In the genomic region with DNA sequence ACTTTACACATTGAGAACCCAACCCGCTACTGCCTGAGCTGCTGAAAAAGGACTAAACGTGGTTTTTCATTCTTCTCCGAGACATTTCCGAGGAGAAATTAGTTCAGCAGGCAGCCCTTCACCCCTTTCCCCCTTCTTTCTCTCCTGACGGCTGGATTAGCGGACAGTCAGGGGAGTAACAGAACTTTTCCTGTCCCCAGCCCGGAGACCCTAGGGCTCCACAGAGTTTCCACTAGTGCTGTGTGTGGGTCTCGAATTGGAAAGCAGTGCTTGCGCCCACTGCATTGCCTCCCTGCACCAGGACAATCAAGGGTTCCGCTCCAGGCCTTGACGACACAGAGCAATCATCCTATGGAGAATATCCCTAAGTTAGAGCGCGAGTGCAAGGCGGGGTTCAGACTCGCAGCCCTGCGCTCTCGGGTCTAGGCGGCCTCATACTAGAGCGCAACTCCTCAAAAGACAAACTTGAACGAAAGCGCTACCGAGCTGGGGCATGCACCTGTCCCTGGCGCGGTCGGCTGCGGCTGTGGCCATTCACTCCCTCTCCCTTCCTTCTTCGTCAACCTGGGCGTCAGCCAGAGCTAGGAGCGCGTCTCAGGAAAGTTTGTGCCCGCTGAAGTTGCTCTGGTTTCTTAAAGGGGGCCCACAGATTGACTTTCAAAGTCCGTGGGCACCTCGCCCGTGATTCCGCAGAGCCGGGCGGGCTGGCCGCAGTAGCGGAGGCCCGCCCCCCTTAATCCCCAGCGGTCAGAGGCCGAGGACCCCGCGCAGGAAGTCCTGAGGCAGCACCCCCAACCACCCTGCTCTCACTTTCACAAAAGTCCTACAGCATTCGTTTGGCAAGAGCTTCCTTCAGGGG, we compare ENCODE assay signal across 8 cellular contexts. TPM values are rescaled to one million over a fixed set of nuclear protein-coding genes. Genes with fewer than 3 reads are reported as not detected.
DNase-seq lines count a peak whose midpoint lies in the region; ATAC-seq and TF ChIP-seq lines count a peak whose summit lies in the region.

No MANE protein-coding gene starts in this region.

- H3K4me3 Mint-ChIP-seq in MCF 10A (ENCODE audit: unreplicated experiment), result peak overlapping the region; percentile 75

- H3K27me3 ChIP-seq in transverse colon, result peaks cover 90% of the 10 kb centered on the region

- H3K9me3 Mint-ChIP-seq in MCF 10A (ENCODE audit: unreplicated experiment), result no peaks in the 10 kb centered on the region

- TF ChIP-seq EP300 in transverse colon (IDR thresholded peaks at IDR 0.05; ENCODE audit: low read depth), result no peak

- H3K36me3 Mint-ChIP-seq in MCF 10A (ENCODE audit: insufficient read depth, unreplicated experiment), result no peaks in the 10 kb centered on the region

- DNase-seq in activated effector memory CD4-positive, alpha-beta T cell treated with anti-CD3 and anti-CD28 coated beads, Interleukin-2, amount 50 U/mL, for 16 hours, result peak; percentile 59
- no peak for DNase-seq in activated effector memory CD4-positive, alpha-beta T cell treated with Interleukin-2 at 50 U/mL for 16 hours
- DNase-seq in MCF 10A (ENCODE audit: unreplicated experiment) (no peak), left lobe of liver (ENCODE audit: low spot score) (no peak), transverse colon (peak; percentile 42), cortex of kidney (lab: John Stamatoyannopoulos, UW) (no peak), NCI-H2107 (lab: John Stamatoyannopoulos, UW) (no peak)

- TF ChIP-seq POLR2A in transverse colon (IDR thresholded peaks at IDR 0.05), result no peak

- H3K9me3 ChIP-seq in transverse colon, result no peaks in the 10 kb centered on the region

- H3K27me3 Mint-ChIP-seq in MCF 10A (ENCODE audit: insufficient read depth, unreplicated experiment), result no peaks in the 10 kb centered on the region

- no peak overlapping the region for H3K27ac Mint-ChIP-seq in MCF 10A (ENCODE audit: low read depth, unreplicated experiment)

- no peaks in the 10 kb centered on the region for H3K36me3 ChIP-seq in transverse colon

- intact Hi-C loops in MCF 10A (cut with micrococcal nuclease) (no loop called here), transverse colon (cut with DNase I; ENCODE audit: low total_unique reads) (loop anchor here (10.0 kb wide), 2 partner anchors 363 to 1593 kb away; no protein-coding TSS in a partner anchor)

- peaks cover 0 to 31% (median 23%) of the 10 kb centered on the region in 4 donors for H3K4me1 ChIP-seq in transverse colon

- POLR2A ChIA-PET in MCF 10A (lab: Yijun Ruan, JAX), result interaction anchor here (1.2 to 3.2 kb wide), 3 partner anchors 10 to 608 kb away, joined by 4 to 19 read pairs (median 5); no protein-coding TSS in a partner anchor

- peak overlapping the region; percentile 70 to 89 (median 78) for H3K27ac ChIP-seq in transverse colon

- CTCF ChIA-PET in MCF 10A (lab: Yijun Ruan, JAX), result interaction anchor here (0.6 to 2.0 kb wide), 7 partner anchors 9 to 857 kb away, joined by 3 to 9 read pairs (median 3); no protein-coding TSS in a partner anchor

- H3K4me1 Mint-ChIP-seq in MCF 10A (ENCODE audit: insufficient read depth, unreplicated experiment), result peaks cover 6% of the 10 kb centered on the region

- TF ChIP-seq CTCF in MCF 10A (IDR thresholded peaks at IDR 0.05; ENCODE audit: unreplicated experiment), result no peak
- no peak for TF ChIP-seq CTCF in transverse colon (IDR thresholded peaks at IDR 0.05)

- 16 to 38% methylated on average over 3 to 41 of the region's 45 CpGs for WGBS in transverse colon (ENCODE audit: low coverage in 1 of 2), 2 donors

- peak; percentile 4 for ATAC-seq in left lobe of liver
- no peak for ATAC-seq in HG03520 (IDR thresholded peaks at IDR 0.05; ENCODE audit: unreplicated experiment)

- peak overlapping the region; percentile 43 to 70 (median 58) for H3K4me3 ChIP-seq in transverse colon

- no TSS peak for BruUV-seq in MCF 10A (replicated peaks; lab: Mats Ljungman, UMichigan)

- in situ Hi-C loops in transverse colon (cut with MboI; ENCODE audit: low pct_ligation_motif_present in 1 of 4, low pct_unique_long_range_greater_than_20kb in 1 of 4, low sequenced_read_pairs in 3 of 4), result loop anchor here (25.0 kb wide), 3 partner anchors 595 to 970 kb away; no protein-coding TSS in a partner anchor

RNA-seq across cellular contexts. Expression of gene OSR1, which starts 0.8 kb away (rescaled TPM):
- 0.61 and 1.3 TPM in 2 replicates for total RNA-seq in MCF 10A (2022)
- 0.18 TPM for total RNA-seq in left lobe of liver
- total RNA-seq in transverse colon, result 10 to 100 TPM in 1 of 4 donors, 1 to 10 TPM in 3; 1.4 to 15.7 (median 3.4) TPM

Comparison
In these comparisons a context has a peak if more than half of its experiments do, and no peak if none do; other contexts are left out.
1. DNase-seq: peak in activated effector memory CD4-positive, alpha-beta T cell treated with anti-CD3 and anti-CD28 coated beads, Interleukin-2, amount 50 U/mL, for 16 hours (single experiment) and transverse colon (single experiment); none in activated effector memory CD4-positive, alpha-beta T cell treated with Interleukin-2 at 50 U/mL for 16 hours (single experiment), MCF 10A (single experiment), left lobe of liver (single experiment), cortex of kidney (single experiment) and NCI-H2107 (single experiment).